7 cellular contexts compared by ENCODE assay signal in genomic region chr14:30444451-30444850, GRCh38.
"Had no signal": no experiment of that assay in that cellular context is flagged by ENCODE, and none has a peak within 500 bp of the region (broad histone marks: within the 10 kb centered on the region; RNA-seq: fewer than 3 reads in every experiment).

No MANE protein-coding gene starts in this region.

- DNase-seq: GM23248, GOT3, H9, HCEC 1CT had no signal

- H2AFZ ChIP-seq: GM23248 had no signal

- H3K27ac Mint-ChIP-seq: H9, IgD-negative memory B cell had no signal

- H3K27ac ChIP-seq: GM23248, HL-60 had no signal

- H3K4me3 Mint-ChIP-seq: H9, IgD-negative memory B cell had no signal

- H3K9me3 Mint-ChIP-seq: H9, IgD-negative memory B cell had no signal

- H3K36me3 Mint-ChIP-seq: IgD-negative memory B cell had no signal

- ATAC-seq: HepG2 had no signal

- H3K4me1 Mint-ChIP-seq: IgD-negative memory B cell had no signal

- H3K9ac ChIP-seq: GM23248 had no signal

- H3K4me3 ChIP-seq: GM23248 had no signal
